19 cellular contexts compared by ENCODE assay signal in the genomic region with DNA sequence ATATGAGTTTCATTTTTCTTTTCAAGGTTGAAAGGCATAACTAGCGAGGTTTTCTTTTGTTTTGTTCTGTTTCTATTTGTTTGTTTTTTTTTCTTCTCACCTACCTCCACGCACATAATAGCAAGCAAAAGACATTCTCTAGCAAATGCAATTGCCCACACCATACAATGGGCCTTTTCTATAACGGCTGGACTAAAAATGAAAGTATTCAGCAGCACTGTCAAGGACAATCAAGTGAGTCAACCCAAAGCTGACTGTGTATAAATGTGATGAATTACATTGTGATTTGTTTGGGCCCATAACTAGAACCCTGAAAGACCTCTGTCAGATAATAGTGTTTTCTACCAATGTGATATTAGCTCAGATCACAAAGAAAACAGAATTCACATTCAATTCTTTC.
DNase-seq lines count a peak whose midpoint lies in the region; ATAC-seq, FAIRE-seq and TF ChIP-seq lines count a peak whose summit lies in the region.
"Had no signal": no experiment of that assay in that cellular context is flagged by ENCODE, and none has a peak within 500 bp of the region (broad histone marks: within the 10 kb centered on the region; RNA-seq: fewer than 3 reads in every experiment).

No MANE protein-coding gene starts in this region.

- dilution Hi-C loops in mammary epithelial cell (cut with HindIII; ENCODE audit: low sequenced_read_pairs), result no loop called here

- peaks cover 6% of the 10 kb centered on the region for H3K9me3 Mint-ChIP-seq in chondrocyte (ENCODE audit: low read depth)

- H3K4me3 Mint-ChIP-seq in chondrocyte (ENCODE audit: unreplicated experiment), result no peak overlapping the region
- H3K4me3 Mint-ChIP-seq: IgD-negative memory B cell had no signal

- H4K20me1 ChIP-seq in GM12878 (ENCODE audit: control insufficient read depth, insufficient read depth), result no peaks in the 10 kb centered on the region
- H4K20me1 ChIP-seq in mammary epithelial cell (ENCODE audit: insufficient read depth, low read length), result no peaks in the 10 kb centered on the region

- in situ Hi-C loops in GM12878 (cut with MboI) (no loop called here), mammary epithelial cell (cut with MboI; ENCODE audit: low sequenced_read_pairs in 2 of 2) (no loop called here)

- intact Hi-C loops in GM12878 (cut with micrococcal nuclease; ENCODE audit: unreplicated experiment), result no loop called here
- intact Hi-C loops in mammary epithelial cell (cut with micrococcal nuclease), result no loop called here

- TF ChIP-seq CTCF in GM12878 (IDR thresholded peaks at IDR 0.05 in 2 of 3, conservative IDR thresholded peaks at IDR 0.05 in 1 of 3; ENCODE audit: control insufficient read depth in 2 of 3, extremely low read depth in 1 of 3, insufficient read depth in 1 of 3, low read depth in 3 of 3, low read length in 3 of 3) (no peak), mammary epithelial cell (conservative IDR thresholded peaks at IDR 0.05 in 1 of 2, IDR thresholded peaks at IDR 0.05 in 1 of 2; ENCODE audit: extremely low read depth in 1 of 2, insufficient read depth in 1 of 2, low read depth in 1 of 2, low read length in 2 of 2) (no peak), chondrocyte (IDR thresholded peaks at IDR 0.05) (no peak)

- H3K27ac ChIP-seq in GM12878 (ENCODE audit: control insufficient read depth, insufficient read depth) (no peak overlapping the region), mammary epithelial cell (ENCODE audit: insufficient read depth, low read depth, low read length) (no peak overlapping the region)
- H3K27ac ChIP-seq: A549 had no signal

- H3K9ac ChIP-seq in GM12878 (ENCODE audit: control insufficient read depth, insufficient read depth, low read length), result no peak overlapping the region
- H3K9ac ChIP-seq in mammary epithelial cell (ENCODE audit: insufficient read depth, low read length), result no peak overlapping the region

- no peak for TF ChIP-seq POLR2A in GM12878 (IDR thresholded peaks at IDR 0.05; ENCODE audit: low read depth, low read length)

- no peaks in the 10 kb centered on the region for H3K27me3 Mint-ChIP-seq in chondrocyte (ENCODE audit: low read depth)
- H3K27me3 Mint-ChIP-seq: IgD-negative memory B cell had no signal

- RAD21 ChIA-PET in GM12878 (lab: Charles Lee; ENCODE audit: unreplicated experiment), result no interaction called here

- no peaks in the 10 kb centered on the region for H3K36me3 Mint-ChIP-seq in chondrocyte (ENCODE audit: low read depth)
- H3K36me3 Mint-ChIP-seq: IgD-negative memory B cell had no signal

- no peak for FAIRE-seq in GM12878 (lab: Jason Lieb, UNC)
- FAIRE-seq: A549 had no signal

- no peak overlapping the region for H2AFZ ChIP-seq in GM12878 (ENCODE audit: control insufficient read depth, low read depth, low read length)
- no peak overlapping the region for H2AFZ ChIP-seq in mammary epithelial cell (ENCODE audit: low read depth, low read length)

- BruUV-seq in GM12878 (replicated peaks; lab: Mats Ljungman, UMichigan) (no TSS peak), mammary epithelial cell (replicated peaks; lab: Mats Ljungman, UMichigan) (no TSS peak)

- 3% methylated on average over 3 of the region's 3 CpGs for WGBS in GM12878 (ENCODE audit: insufficient coverage, insufficient replicate concordance, low lambda C conversion rate, missing lambda C conversion rate)
- WGBS in mammary epithelial cell (ENCODE audit: low coverage, missing lambda C conversion rate), result 68% methylated on average over 3 of the region's 3 CpGs

- no peaks in the 10 kb centered on the region for H3K4me1 ChIP-seq in GM12878 (ENCODE audit: control insufficient read depth, insufficient read depth, low read length)
- H3K4me1 ChIP-seq in mammary epithelial cell (ENCODE audit: insufficient read depth, low read length), result no peaks in the 10 kb centered on the region
- H3K4me1 ChIP-seq: A549, BE2C had no signal

- no peak for TF ChIP-seq RAD21 in GM12878 (IDR thresholded peaks at IDR 0.05; ENCODE audit: insufficient read depth, low read depth, low read length)

- H3K27ac Mint-ChIP-seq in chondrocyte (ENCODE audit: unreplicated experiment), result no peak overlapping the region
- H3K27ac Mint-ChIP-seq: IgD-negative memory B cell had no signal

- ATAC-seq in GM12878 (peak; percentile 26; the same call in 2 of the 3 replicates), HG03442 (IDR thresholded peaks at IDR 0.05; ENCODE audit: unreplicated experiment) (no peak)
- ATAC-seq: A549 had no signal

- POLR2A ChIA-PET in GM12878 (lab: Charles Lee), result interaction anchor here (0.8 kb wide), 1 partner anchor 107 kb away, joined by 3 read pairs; no protein-coding TSS in a partner anchor

- DNase-seq in HT1080 (ENCODE audit: low read depth) (peak; percentile 2), GM12878 (ENCODE audit: low read depth, low spot score) (no peak), medulla oblongata (ENCODE audit: extremely low spot score) (peak; percentile 77), mammary epithelial cell (no peak), germinal center (ENCODE audit: low spot score) (no peak), chondrocyte (ENCODE audit: low spot score) (no peak)
- DNase-seq: BE2C, GOT3, HCEC 1CT, MV-4-11, NCI-H2081, NCI-H2171, NCI-H345, NCI-H524, NCI-H774, Right ventricle myocardium superior had no signal

- H3K36me3 ChIP-seq in GM12878 (ENCODE audit: control insufficient read depth in 2 of 2, insufficient read depth in 2 of 2, low read length in 1 of 2) (no peaks in the 10 kb centered on the region), mammary epithelial cell (ENCODE audit: insufficient read depth, low read length) (no peaks in the 10 kb centered on the region)
- H3K36me3 ChIP-seq: BE2C had no signal

- H3K4me1 Mint-ChIP-seq in chondrocyte (ENCODE audit: low read depth), result no peaks in the 10 kb centered on the region
- H3K4me1 Mint-ChIP-seq: IgD-negative memory B cell had no signal

- H3K4me2 ChIP-seq in GM12878 (ENCODE audit: control insufficient read depth, insufficient read depth) (no peak overlapping the region), mammary epithelial cell (ENCODE audit: insufficient read depth, low read depth, low read length) (no peak overlapping the region)
- H3K4me2 ChIP-seq: A549 had no signal

- H3K4me3 ChIP-seq in GM12878 (no peak overlapping the region), mammary epithelial cell (replicated peaks in 1 of 3; ENCODE audit: insufficient read depth in 1 of 3, low read depth in 2 of 3, low read length in 3 of 3) (no peak overlapping the region)
- H3K4me3 ChIP-seq: A549 had no signal

- SMC1A ChIA-PET in GM12878 (lab: Charles Lee; ENCODE audit: uncharacterized antibody, unreplicated experiment), result no interaction called here

- no peaks in the 10 kb centered on the region for H3K9me3 ChIP-seq in GM12878 (replicated peaks; ENCODE audit: control insufficient read depth, insufficient read depth, low read length)
- no peaks in the 10 kb centered on the region for H3K9me3 ChIP-seq in mammary epithelial cell (replicated peaks; ENCODE audit: insufficient read depth, low read length)
- H3K9me3 ChIP-seq: A549, BE2C had no signal

- H3K79me2 ChIP-seq in GM12878 (ENCODE audit: control insufficient read depth, insufficient read depth, low read length), result no peaks in the 10 kb centered on the region
- H3K79me2 ChIP-seq in mammary epithelial cell (ENCODE audit: insufficient read depth, low read length), result no peaks in the 10 kb centered on the region

- CTCF ChIA-PET in GM12878 (lab: Yijun Ruan, JAX), result no interaction called here
- CTCF ChIA-PET in mammary epithelial cell (lab: Charles Lee; ENCODE audit: low non-redundant PET), result no interaction called here

- TF ChIP-seq EP300 in GM12878 (IDR thresholded peaks at IDR 0.05; ENCODE audit: borderline replicate concordance in 1 of 2, control insufficient read depth in 1 of 2, low read depth in 2 of 2, low read length in 2 of 2), result no peak

- no peaks in the 10 kb centered on the region for H3K27me3 ChIP-seq in GM12878 (replicated peaks in 1 of 2; ENCODE audit: control insufficient read depth in 2 of 2, insufficient read depth in 2 of 2, low read length in 1 of 2)
- H3K27me3 ChIP-seq in mammary epithelial cell (ENCODE audit: insufficient read depth, low read length), result no peaks in the 10 kb centered on the region
- H3K27me3 ChIP-seq: BE2C had no signal

TF ChIP-seq in GM12878, 131 proteins besides CTCF, POLR2A, EP300 and RAD21 (continues in another document):
- TF ChIP-seq ZNF207 (IDR thresholded peaks at IDR 0.05; ENCODE audit: borderline replicate concordance) (no peak), ZNF24 (IDR thresholded peaks at IDR 0.05) (no peak), SIN3A (IDR thresholded peaks at IDR 0.05; ENCODE audit: low read depth, low read length) (no peak)
- TF ChIP-seq, protein P1, sequence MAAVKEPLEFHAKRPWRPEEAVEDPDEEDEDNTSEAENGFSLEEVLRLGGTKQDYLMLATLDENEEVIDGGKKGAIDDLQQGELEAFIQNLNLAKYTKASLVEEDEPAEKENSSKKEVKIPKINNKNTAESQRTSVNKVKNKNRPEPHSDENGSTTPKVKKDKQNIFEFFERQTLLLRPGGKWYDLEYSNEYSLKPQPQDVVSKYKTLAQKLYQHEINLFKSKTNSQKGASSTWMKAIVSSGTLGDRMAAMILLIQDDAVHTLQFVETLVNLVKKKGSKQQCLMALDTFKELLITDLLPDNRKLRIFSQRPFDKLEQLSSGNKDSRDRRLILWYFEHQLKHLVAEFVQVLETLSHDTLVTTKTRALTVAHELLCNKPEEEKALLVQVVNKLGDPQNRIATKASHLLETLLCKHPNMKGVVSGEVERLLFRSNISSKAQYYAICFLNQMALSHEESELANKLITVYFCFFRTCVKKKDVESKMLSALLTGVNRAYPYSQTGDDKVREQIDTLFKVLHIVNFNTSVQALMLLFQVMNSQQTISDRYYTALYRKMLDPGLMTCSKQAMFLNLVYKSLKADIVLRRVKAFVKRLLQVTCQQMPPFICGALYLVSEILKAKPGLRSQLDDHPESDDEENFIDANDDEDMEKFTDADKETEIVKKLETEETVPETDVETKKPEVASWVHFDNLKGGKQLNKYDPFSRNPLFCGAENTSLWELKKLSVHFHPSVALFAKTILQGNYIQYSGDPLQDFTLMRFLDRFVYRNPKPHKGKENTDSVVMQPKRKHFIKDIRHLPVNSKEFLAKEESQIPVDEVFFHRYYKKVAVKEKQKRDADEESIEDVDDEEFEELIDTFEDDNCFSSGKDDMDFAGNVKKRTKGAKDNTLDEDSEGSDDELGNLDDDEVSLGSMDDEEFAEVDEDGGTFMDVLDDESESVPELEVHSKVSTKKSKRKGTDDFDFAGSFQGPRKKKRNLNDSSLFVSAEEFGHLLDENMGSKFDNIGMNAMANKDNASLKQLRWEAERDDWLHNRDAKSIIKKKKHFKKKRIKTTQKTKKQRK (IDR thresholded peaks at IDR 0.05; ENCODE audit: low read depth, low read length), result no peak

Comparison
In these comparisons a context has a peak if more than half of its experiments do, and no peak if none do; other contexts are left out.
1. DNase-seq: peak in HT1080 (single experiment) and medulla oblongata (single experiment); none in GM12878 (single experiment), mammary epithelial cell (single experiment), germinal center (single experiment) and chondrocyte (single experiment).